In the genomic region with DNA sequence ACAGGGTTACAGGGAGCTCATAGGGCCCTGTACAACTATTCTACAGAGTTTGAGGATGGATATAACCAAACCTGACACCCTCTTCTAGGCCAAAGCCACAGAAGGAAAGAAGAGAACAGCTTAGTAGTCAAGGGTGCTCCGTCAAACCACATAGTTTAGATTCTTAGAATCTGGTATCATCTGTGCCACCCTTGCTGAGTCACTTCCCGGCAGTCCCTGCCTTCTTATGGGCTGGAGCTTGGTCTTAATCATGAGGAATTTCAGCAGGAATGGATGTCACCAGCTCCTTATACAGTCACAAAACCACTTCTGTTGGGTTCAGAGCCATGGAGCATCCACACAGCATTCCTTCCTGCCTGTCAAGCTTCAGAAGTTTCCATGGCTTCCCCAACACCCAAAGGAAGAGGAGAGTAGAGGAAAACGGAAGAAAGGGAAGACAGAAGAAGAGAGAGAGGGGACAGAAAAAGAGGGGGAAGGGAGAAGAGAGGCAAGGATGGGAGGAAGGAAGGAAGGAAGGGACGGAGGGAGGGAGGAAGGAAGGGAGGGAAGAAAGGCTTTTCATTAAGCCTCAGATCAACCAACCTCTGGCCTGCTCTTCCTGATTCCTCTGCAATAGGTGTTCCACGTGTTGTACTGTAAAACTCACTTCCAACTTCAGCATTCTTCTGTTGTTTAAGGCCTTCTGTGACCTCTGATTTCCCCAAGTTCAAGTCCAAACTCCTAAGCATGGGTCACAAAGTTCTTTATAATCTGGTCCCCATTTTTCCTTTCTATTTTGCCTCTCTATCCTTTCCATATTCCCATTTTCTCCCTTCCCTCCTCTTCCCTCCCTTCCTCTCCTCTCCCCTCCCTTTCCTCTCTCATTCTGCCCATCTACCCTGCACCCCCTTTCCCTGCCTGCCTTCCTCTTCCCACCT, we compare ENCODE assay signal across 11 cellular contexts.
A peak's percentile ranks its signal among the peaks of the same experiment; 100 is the strongest.
DNase-seq lines count a peak whose midpoint lies in the region; ATAC-seq and TF ChIP-seq lines count a peak whose summit lies in the region.
"Had no signal": no experiment of that assay in that cellular context is flagged by ENCODE, and none has a peak within 500 bp of the region (broad histone marks: within the 10 kb centered on the region; RNA-seq: fewer than 3 reads in every experiment).

No MANE protein-coding gene starts in this region.

- H3K4me3 Mint-ChIP-seq in activated T-cell treated with anti-CD3 and anti-CD28 coated beads, Interleukin-2, amount 50 U/mL, for 24 hours: no peak overlapping the region
- H3K4me3 Mint-ChIP-seq: memory B cell had no signal

- no peak for DNase-seq in activated T-cell treated with anti-CD3 and anti-CD28 coated beads, Interleukin-2, amount 50 U/mL, for 24 hours
- no peak for DNase-seq in activated T-cell treated with anti-CD3 and anti-CD28 coated beads, Interleukin-2, amount 50 U/mL, for 1 hour
- DNase-seq in UCSD-AML1 (lab: John Stamatoyannopoulos, UW; ENCODE audit: unreplicated experiment) (peak; percentile 40), foreskin keratinocyte (peak; percentile 95 to 98), tibial artery (peak; percentile 27 to 76), esophagus squamous epithelium (lab: John Stamatoyannopoulos, UW) (no peak), DMS79 (lab: John Stamatoyannopoulos, UW) (no peak)
- DNase-seq: NCI-H526 treated with DMSO at 0.1 percent for 48 hours; stimulated activated CD8-positive, alpha-beta memory T cell treated with anti-CD3 and anti-CD28 coated beads, Interleukin-4, amount 100 ng/mL, for 48 hours had no signal

- H3K36me3 Mint-ChIP-seq in activated T-cell treated with anti-CD3 and anti-CD28 coated beads, Interleukin-2, amount 50 U/mL, for 24 hours (ENCODE audit: low read depth): no peaks in the 10 kb centered on the region
- H3K36me3 Mint-ChIP-seq: memory B cell had no signal

- peak overlapping the region; percentile 41 for H3K27ac Mint-ChIP-seq in activated T-cell treated with anti-CD3 and anti-CD28 coated beads, Interleukin-2, amount 50 U/mL, for 24 hours
- H3K27ac Mint-ChIP-seq: memory B cell had no signal

- TF ChIP-seq POLR2A in esophagus squamous epithelium (IDR thresholded peaks at IDR 0.05): no peak

- peaks cover 60% of the 10 kb centered on the region for H3K4me1 ChIP-seq in foreskin keratinocyte
- H3K4me1 ChIP-seq in tibial artery: peaks cover 0 to 57% (median 11%) of the 10 kb centered on the region in 4 donors
- peaks cover 0 to 8% (median 0%) of the 10 kb centered on the region in 3 donors for H3K4me1 ChIP-seq in esophagus squamous epithelium

- 43 to 62% methylated on average over 5 of the region's 5 CpGs for WGBS in esophagus squamous epithelium, 2 donors

- H3K27me3 ChIP-seq in foreskin keratinocyte (no peaks in the 10 kb centered on the region), tibial artery (no peaks in the 10 kb centered on the region), esophagus squamous epithelium (no peaks in the 10 kb centered on the region)

- peak; percentile 91 for ATAC-seq in foreskin keratinocyte
- no peak for ATAC-seq in HG02885 (IDR thresholded peaks at IDR 0.05; ENCODE audit: poor library complexity, unreplicated experiment)

- H3K27ac ChIP-seq in foreskin keratinocyte (peak overlapping the region; percentile 41), tibial artery (peak overlapping the region; percentile 80 to 82), esophagus squamous epithelium (peak overlapping the region in 2 of 4 donors; percentile 3 to 38)

- TF ChIP-seq CTCF in foreskin keratinocyte (conservative IDR thresholded peaks at IDR 0.05): no peak
- TF ChIP-seq CTCF in tibial artery (IDR thresholded peaks at IDR 0.05): no peak
- no peak for TF ChIP-seq CTCF in esophagus squamous epithelium (IDR thresholded peaks at IDR 0.05)

- H3K4me3 ChIP-seq in tibial artery (no peak overlapping the region), esophagus squamous epithelium (no peak overlapping the region)

- no peaks in the 10 kb centered on the region for H3K9me3 Mint-ChIP-seq in activated T-cell treated with anti-CD3 and anti-CD28 coated beads, Interleukin-2, amount 50 U/mL, for 24 hours

- H3K4me1 Mint-ChIP-seq in activated T-cell treated with anti-CD3 and anti-CD28 coated beads, Interleukin-2, amount 50 U/mL, for 24 hours (ENCODE audit: low read depth): peaks cover 11% of the 10 kb centered on the region
- H3K4me1 Mint-ChIP-seq: memory B cell had no signal

- no peaks in the 10 kb centered on the region for H3K9me3 ChIP-seq in tibial artery
- H3K9me3 ChIP-seq in esophagus squamous epithelium: no peaks in the 10 kb centered on the region

- H3K27me3 Mint-ChIP-seq in activated T-cell treated with anti-CD3 and anti-CD28 coated beads, Interleukin-2, amount 50 U/mL, for 24 hours: peaks cover 16% of the 10 kb centered on the region

- intact Hi-C loops in tibial artery (cut with DNase I; ENCODE audit: low total_unique reads) (no loop called here), esophagus squamous epithelium (cut with DNase I) (no loop called here)

- H3K36me3 ChIP-seq in tibial artery (no peaks in the 10 kb centered on the region), esophagus squamous epithelium (no peaks in the 10 kb centered on the region)

Comparison
In these comparisons a context has a peak if more than half of its experiments do, and no peak if none do; other contexts are left out.
1. DNase-seq: peak in UCSD-AML1 (single experiment), foreskin keratinocyte (2 of 2) and tibial artery (2 of 2); none in activated T-cell treated with anti-CD3 and anti-CD28 coated beads, Interleukin-2, amount 50 U/mL, for 24 hours (single experiment), activated T-cell treated with anti-CD3 and anti-CD28 coated beads, Interleukin-2, amount 50 U/mL, for 1 hour (single experiment), esophagus squamous epithelium (single experiment) and DMS79 (single experiment).